Comparison of ENCODE assay signal across 27 cellular contexts in the genomic region with DNA sequence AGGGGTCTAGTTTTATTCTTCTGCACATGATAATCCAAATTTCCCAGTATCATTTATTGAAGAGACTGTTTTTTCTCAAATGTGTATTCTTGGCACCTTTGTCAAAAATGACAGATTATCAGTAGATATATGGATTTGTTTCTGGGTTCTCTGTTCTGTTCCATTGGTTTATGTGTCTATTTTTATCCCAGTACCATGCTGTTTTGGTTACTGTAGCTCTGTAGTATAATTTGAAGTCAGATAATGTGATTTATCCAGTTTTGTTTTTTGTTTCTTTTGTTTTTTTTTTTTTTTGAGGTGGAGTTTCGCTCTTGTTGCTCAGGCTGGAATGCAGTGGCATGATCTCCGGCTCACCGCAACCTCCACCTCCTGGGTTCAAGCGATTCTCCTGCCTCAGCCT.
"Had no signal": no experiment of that assay in that cellular context is flagged by ENCODE, and none has a peak within 500 bp of the region (broad histone marks: within the 10 kb centered on the region; RNA-seq: fewer than 3 reads in every experiment).

No MANE protein-coding gene starts in this region.

- DNase-seq: stimulated activated CD4-positive, alpha-beta T cell treated with anti-CD3 and anti-CD28 coated beads, Interleukin-2, amount 100 ng/mL, for 48 hours; stimulated activated CD4-positive, alpha-beta T cell treated with anti-CD3 and anti-CD28 coated beads, Interleukin-4, amount 100 ng/mL, for 1 hour; stimulated activated CD4-positive, alpha-beta T cell treated with anti-CD3 and anti-CD28 coated beads, Interleukin-4, amount 100 ng/mL, for 4 hours; stimulated activated CD8-positive, alpha-beta memory T cell treated with anti-CD3 and anti-CD28 coated beads, Interleukin-4, amount 100 ng/mL, for 48 hours; stimulated activated naive B cell treated with anti-CD40 and anti-IgM and Interleukin-4, amounts not matched to agents 10 μg/mL and 1 μg/mL and 100 μg/mL, for 72 hours; stimulated activated naive CD4-positive, alpha-beta T cell; stimulated activated naive CD4-positive, alpha-beta T cell treated with Interleukin-2 at 50 U/mL for 16 hours; stimulated activated naive CD8-positive, alpha-beta T cell treated with anti-CD3 and anti-CD28 coated beads, Interleukin-15, amount 100 ng/mL, for 72 hours; stimulated activated naive CD8-positive, alpha-beta T cell treated with anti-CD3 and anti-CD28 coated beads, Interleukin-15, Interleukin-2, amounts not matched to agents 100 U/mL and 50 U/mL, for 24 hours; stomach; substantia nigra; testis; thyroid gland; tibial artery; transverse colon; trophoblast cell; upper lobe of left lung; upper lobe of right lung; uterus had no signal

- H3K36me3 Mint-ChIP-seq: stimulated activated effector memory CD8-positive, alpha-beta T cell treated with anti-CD3 and anti-CD28 coated beads, Interleukin-12 subunit alpha, Interleukin-12 subunit beta, amount 100 ng/mL, for 72 hours had no signal

- H3K36me3 ChIP-seq: suprapubic skin, upper lobe of left lung, upper lobe of right lung had no signal

- H3K9me3 ChIP-seq: suprapubic skin, testis, thyroid gland had no signal

- H3K4me3 Mint-ChIP-seq: stimulated activated effector memory CD8-positive, alpha-beta T cell treated with anti-CD3 and anti-CD28 coated beads, Interleukin-12 subunit alpha, Interleukin-12 subunit beta, amount 100 ng/mL, for 72 hours; stimulated activated memory B cell treated with anti-CD40 and anti-IgM and Interleukin-4, amounts not matched to agents 10 μg/mL and 1 μg/mL and 100 μg/mL, for 72 hours; stimulated activated naive B cell treated with anti-CD40 and anti-IgM and Interleukin-4, amounts not matched to agents 10 μg/mL and 1 μg/mL and 100 μg/mL, for 72 hours; stimulated activated naive CD8-positive, alpha-beta T cell treated with anti-CD3 and anti-CD28 coated beads, Interleukin-15, amount 100 ng/mL, for 72 hours; stimulated activated naive CD8-positive, alpha-beta T cell treated with anti-CD3 and anti-CD28 coated beads, Interleukin-15, Interleukin-2, amounts not matched to agents 100 ng/mL and 50 ng/mL, for 24 hours; type B pancreatic cell had no signal

- H3K4me1 Mint-ChIP-seq: stimulated activated effector memory CD8-positive, alpha-beta T cell treated with anti-CD3 and anti-CD28 coated beads, Interleukin-12 subunit alpha, Interleukin-12 subunit beta, amount 100 ng/mL, for 72 hours; stimulated activated naive B cell treated with anti-CD40 and anti-IgM and Interleukin-4, amounts not matched to agents 10 μg/mL and 1 μg/mL and 100 μg/mL, for 72 hours; stimulated activated naive CD8-positive, alpha-beta T cell treated with anti-CD3 and anti-CD28 coated beads, Interleukin-15, amount 100 ng/mL, for 72 hours had no signal

- H3K27me3 Mint-ChIP-seq: stimulated activated memory B cell treated with anti-CD40 and anti-IgM and Interleukin-4, amounts not matched to agents 10 μg/mL and 1 μg/mL and 100 μg/mL, for 72 hours; type B pancreatic cell had no signal

- H3K27ac Mint-ChIP-seq: stimulated activated effector memory CD8-positive, alpha-beta T cell treated with anti-CD3 and anti-CD28 coated beads, Interleukin-12 subunit alpha, Interleukin-12 subunit beta, amount 100 ng/mL, for 72 hours; stimulated activated memory B cell treated with anti-CD40 and anti-IgM and Interleukin-4, amounts not matched to agents 10 μg/mL and 1 μg/mL and 100 μg/mL, for 72 hours; stimulated activated naive B cell treated with anti-CD40 and anti-IgM and Interleukin-4, amounts not matched to agents 10 μg/mL and 1 μg/mL and 100 μg/mL, for 72 hours; stimulated activated naive CD8-positive, alpha-beta T cell treated with anti-CD3 and anti-CD28 coated beads, Interleukin-15, amount 100 ng/mL, for 72 hours; stimulated activated naive CD8-positive, alpha-beta T cell treated with anti-CD3 and anti-CD28 coated beads, Interleukin-15, Interleukin-2, amounts not matched to agents 100 ng/mL and 50 ng/mL, for 24 hours; type B pancreatic cell had no signal

- H3K27ac ChIP-seq: stomach, suprapubic skin, testis, thoracic aorta, thyroid gland, tibial artery, tibial nerve, transverse colon, upper lobe of left lung, upper lobe of right lung, uterus, vagina had no signal

- H3K4me1 ChIP-seq: suprapubic skin, thyroid gland, tibial artery, transverse colon, upper lobe of left lung, upper lobe of right lung, uterus, vagina had no signal

- H3K4me3 ChIP-seq: stomach, suprapubic skin, testis, thoracic aorta, thyroid gland, tibial artery, tibial nerve, transverse colon, upper lobe of left lung, upper lobe of right lung, uterus, vagina had no signal
